ENCODE assay signal across 9 cellular contexts in the genomic region with DNA sequence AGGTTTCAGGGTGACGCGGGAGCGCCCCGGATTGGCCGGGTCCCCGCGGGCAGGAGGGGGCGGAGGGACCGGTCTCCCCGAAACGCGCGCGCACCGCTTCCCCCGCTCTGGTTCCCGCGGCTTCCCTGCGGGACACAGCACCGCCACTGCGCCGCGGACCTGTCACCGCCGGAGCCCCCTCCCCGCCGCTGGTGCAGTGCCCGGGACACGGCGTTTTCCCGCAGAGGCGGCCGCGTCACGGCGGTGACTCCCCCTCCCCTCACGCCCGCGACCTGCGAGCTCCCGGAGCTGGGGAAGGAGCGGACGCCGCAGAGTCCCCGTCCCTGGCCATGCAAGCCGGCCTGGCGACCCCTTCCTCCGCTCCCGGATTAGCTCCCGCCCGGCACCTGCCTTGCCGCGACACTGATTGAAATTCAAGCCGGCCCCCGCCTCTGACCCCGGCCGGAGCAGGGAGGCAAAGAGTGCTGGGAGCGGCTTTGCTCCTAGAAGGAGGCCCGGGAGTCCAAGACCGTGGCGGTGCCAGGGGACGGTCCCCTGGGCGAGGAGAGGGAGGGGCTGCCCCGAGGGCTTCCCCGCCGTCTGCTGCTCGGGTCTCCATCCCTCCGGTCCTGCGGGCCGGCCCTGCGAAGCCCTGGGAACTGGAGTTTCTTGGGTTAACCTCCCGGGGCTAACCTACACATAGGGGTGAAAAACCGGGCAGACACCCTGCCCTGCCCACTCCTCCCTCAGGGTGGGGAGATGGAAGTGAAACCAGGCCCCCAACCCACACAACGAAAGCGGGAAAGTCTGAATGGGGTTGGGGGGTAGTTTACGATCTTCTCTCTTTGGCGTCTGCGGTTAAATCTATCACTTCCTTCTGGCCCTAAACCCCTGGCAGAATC. TPM values are rescaled to one million over a fixed set of nuclear protein-coding genes. Genes with fewer than 3 reads are reported as not detected.
DNase-seq lines count a peak whose midpoint lies in the region; ATAC-seq and TF ChIP-seq lines count a peak whose summit lies in the region.
"Had no signal": no experiment of that assay in that cellular context is flagged by ENCODE, and none has a peak within 500 bp of the region (broad histone marks: within the 10 kb centered on the region; RNA-seq: fewer than 3 reads in every experiment).

No MANE protein-coding gene starts in this region.

- peak overlapping the region; percentile 64 for H2BK15ac ChIP-seq in mesenchymal stem cell (ENCODE audit: low read depth, poor library complexity, severe bottlenecking)

- no peaks in the 10 kb centered on the region for H3K36me3 ChIP-seq in OCI-LY3 (replicated peaks; ENCODE audit: low read depth, low read length)
- H3K36me3 ChIP-seq in mammary epithelial cell (ENCODE audit: insufficient read depth, low read length): no peaks in the 10 kb centered on the region
- H3K36me3 ChIP-seq in mesenchymal stem cell (ENCODE audit: control insufficient read depth in 1 of 2, insufficient read depth in 2 of 2, low read depth in 1 of 2, low read length in 2 of 2): no peaks in the 10 kb centered on the region
- H3K36me3 ChIP-seq in transverse colon: no peaks in the 10 kb centered on the region
- H3K36me3 ChIP-seq: neutrophil had no signal

- no peak overlapping the region for H3K27ac ChIP-seq in OCI-LY3 (ENCODE audit: low read length)
- no peak overlapping the region for H3K27ac ChIP-seq in mammary epithelial cell (ENCODE audit: insufficient read depth, low read depth, low read length)
- H3K27ac ChIP-seq in mesenchymal stem cell (ENCODE audit: low read length, poor library complexity, severe bottlenecking): no peak overlapping the region
- H3K27ac ChIP-seq in transverse colon: no peak overlapping the region
- H3K27ac ChIP-seq: neutrophil had no signal

- no peaks in the 10 kb centered on the region for H3K79me1 ChIP-seq in mesenchymal stem cell (replicated peaks; ENCODE audit: low read length, poor library complexity, severe bottlenecking)

- H4K20me1 ChIP-seq in OCI-LY3 (ENCODE audit: insufficient read depth, low read length): peaks cover 28% of the 10 kb centered on the region
- peaks cover 5% of the 10 kb centered on the region for H4K20me1 ChIP-seq in mammary epithelial cell (ENCODE audit: insufficient read depth, low read length)

- dilution Hi-C loops in mammary epithelial cell (cut with HindIII; ENCODE audit: low sequenced_read_pairs): no loop called here

- no peak overlapping the region for H4K8ac ChIP-seq in mesenchymal stem cell (ENCODE audit: low read length)

- no peak overlapping the region for H2BK120ac ChIP-seq in mesenchymal stem cell (ENCODE audit: low read depth, low read length)

- intact Hi-C loops in mammary epithelial cell (cut with micrococcal nuclease) (no loop called here), transverse colon (cut with DNase I; ENCODE audit: low total_unique reads) (no loop called here)

- H3K4me2 ChIP-seq in OCI-LY3 (ENCODE audit: low read length) (peak overlapping the region; percentile 99), mammary epithelial cell (ENCODE audit: insufficient read depth, low read depth, low read length) (peak overlapping the region; percentile 86), mesenchymal stem cell (ENCODE audit: low read length, poor library complexity, severe bottlenecking) (peak overlapping the region; percentile 98)

- no peak overlapping the region for H3K14ac ChIP-seq in mesenchymal stem cell (ENCODE audit: low read length in 2 of 2)

- no peak overlapping the region for H3K18ac ChIP-seq in mesenchymal stem cell (ENCODE audit: low read depth in 1 of 2, low read length in 2 of 2)

- H3K79me2 ChIP-seq in OCI-LY3 (ENCODE audit: low read length) (no peaks in the 10 kb centered on the region), mammary epithelial cell (ENCODE audit: insufficient read depth, low read length) (no peaks in the 10 kb centered on the region)

- no peak overlapping the region for H2BK5ac ChIP-seq in mesenchymal stem cell (ENCODE audit: low read depth, low read length, poor library complexity, severe bottlenecking)

- H3K4me1 ChIP-seq in OCI-LY3 (ENCODE audit: low read length) (peaks cover 20% of the 10 kb centered on the region), mammary epithelial cell (ENCODE audit: insufficient read depth, low read length) (peaks cover 13% of the 10 kb centered on the region), mesenchymal stem cell (ENCODE audit: control insufficient read depth, insufficient read depth, low read depth, low read length) (peaks cover 18% of the 10 kb centered on the region), transverse colon (peaks cover 9 to 25% (median 22%) of the 10 kb centered on the region in 4 donors)

- CTCF ChIA-PET in mammary epithelial cell (lab: Charles Lee; ENCODE audit: low non-redundant PET): interaction anchor here (0.7 kb wide), 1 partner anchor 75 kb away, joined by 3 read pairs; no protein-coding TSS in a partner anchor

- H2BK12ac ChIP-seq in mesenchymal stem cell (ENCODE audit: low read length in 2 of 2): no peak overlapping the region

- under 1% methylated on average over 35 of the region's 78 CpGs for WGBS in mammary epithelial cell (ENCODE audit: low coverage, missing lambda C conversion rate)
- WGBS in mesenchymal stem cell: 0% methylated on average over 57 of the region's 78 CpGs
- WGBS in transverse colon (ENCODE audit: low coverage in 1 of 2), 2 donors: 0% methylated on average over 26 of the region's 78 CpGs; no CpG with 5 or more reads in 1 of the 2 donors

- H3K4me3 ChIP-seq in GM08714 (ENCODE audit: low read length): peak overlapping the region; percentile 50
- H3K4me3 ChIP-seq in OCI-LY3 (ENCODE audit: low read length): peak overlapping the region; percentile 80
- H3K4me3 ChIP-seq in mammary epithelial cell (replicated peaks in 1 of 3; ENCODE audit: insufficient read depth in 1 of 3, low read depth in 2 of 3, low read length in 3 of 3): peak overlapping the region in 2 of 3 experiments; percentile 30 to 32
- peak overlapping the region; percentile 51 to 58 for H3K4me3 ChIP-seq in mesenchymal stem cell (ENCODE audit: insufficient read depth in 1 of 2, low read depth in 1 of 2, low read length in 2 of 2)
- H3K4me3 ChIP-seq in transverse colon: peak overlapping the region; percentile 51 to 89 (median 70)

- no peaks in the 10 kb centered on the region for H3K9me3 ChIP-seq in OCI-LY3 (ENCODE audit: insufficient read depth, low read length)
- H3K9me3 ChIP-seq in mammary epithelial cell (replicated peaks; ENCODE audit: insufficient read depth, low read length): no peaks in the 10 kb centered on the region
- no peaks in the 10 kb centered on the region for H3K9me3 ChIP-seq in mesenchymal stem cell (ENCODE audit: control insufficient read depth, low read length)
- no peaks in the 10 kb centered on the region for H3K9me3 ChIP-seq in transverse colon
- H3K9me3 ChIP-seq: neutrophil had no signal

- TF ChIP-seq CTCF in OCI-LY3 (IDR thresholded peaks at IDR 0.05; ENCODE audit: low read depth, low read length) (no peak), mammary epithelial cell (conservative IDR thresholded peaks at IDR 0.05 in 1 of 2, IDR thresholded peaks at IDR 0.05 in 1 of 2; ENCODE audit: extremely low read depth in 1 of 2, insufficient read depth in 1 of 2, low read depth in 1 of 2, low read length in 2 of 2) (no peak), transverse colon (IDR thresholded peaks at IDR 0.05) (no peak)

- in situ Hi-C loops in mammary epithelial cell (cut with MboI; ENCODE audit: low sequenced_read_pairs in 2 of 2) (no loop called here), transverse colon (cut with MboI; ENCODE audit: low pct_ligation_motif_present in 1 of 4, low pct_unique_long_range_greater_than_20kb in 1 of 4, low sequenced_read_pairs in 3 of 4) (no loop called here)

- ATAC-seq in GM21423 (IDR thresholded peaks at IDR 0.05; ENCODE audit: unreplicated experiment): no peak
- no peak for ATAC-seq in GM21825 (IDR thresholded peaks at IDR 0.05; ENCODE audit: unreplicated experiment)

- no peak overlapping the region for H2AFZ ChIP-seq in OCI-LY3 (ENCODE audit: low read depth, low read length)
- H2AFZ ChIP-seq in mammary epithelial cell (ENCODE audit: low read depth, low read length): peak overlapping the region; percentile 38
- peak overlapping the region; percentile 62 for H2AFZ ChIP-seq in mesenchymal stem cell (ENCODE audit: low read depth, low read length)

- H3K9ac ChIP-seq in OCI-LY3 (ENCODE audit: low read length): peak overlapping the region; percentile 11
- no peak overlapping the region for H3K9ac ChIP-seq in mammary epithelial cell (ENCODE audit: insufficient read depth, low read length)
- H3K9ac ChIP-seq in mesenchymal stem cell (ENCODE audit: low read length): no peak overlapping the region

- no TSS peak for BruUV-seq in mammary epithelial cell (replicated peaks; lab: Mats Ljungman, UMichigan)

- no peak for TF ChIP-seq POLR2A in transverse colon (IDR thresholded peaks at IDR 0.05)

- TF ChIP-seq EP300 in transverse colon (IDR thresholded peaks at IDR 0.05; ENCODE audit: low read depth): no peak

- peak overlapping the region in 1 of 2 experiments; percentile 92 for H3K23ac ChIP-seq in mesenchymal stem cell (ENCODE audit: low read length in 2 of 2)

- H3K4ac ChIP-seq in mesenchymal stem cell (ENCODE audit: low read depth in 1 of 2, low read length in 2 of 2): no peak overlapping the region

- H3K27me3 ChIP-seq in OCI-LY3 (ENCODE audit: low read depth, low read length) (peaks cover 89% of the 10 kb centered on the region), mammary epithelial cell (ENCODE audit: insufficient read depth, low read length) (peaks cover 57% of the 10 kb centered on the region), mesenchymal stem cell (ENCODE audit: control insufficient read depth in 1 of 2, insufficient read depth in 1 of 2, low read length in 2 of 2) (peaks cover 80 to 82% of the 10 kb centered on the region in 2 experiments), transverse colon (peaks cover 86% of the 10 kb centered on the region)

- no peak for DNase-seq in mammary epithelial cell
- DNase-seq in mesenchymal stem cell: peak; percentile 3
- DNase-seq in transverse colon: no peak
- no peak for DNase-seq in UCSD-AML1 (lab: John Stamatoyannopoulos, UW; ENCODE audit: unreplicated experiment)

- no peak overlapping the region for H2AK5ac ChIP-seq in mesenchymal stem cell (ENCODE audit: low read length, severe bottlenecking)

- no peak overlapping the region for H4K91ac ChIP-seq in mesenchymal stem cell (ENCODE audit: low read length)

RNA-seq across cellular contexts. Expression of a gene that starts 1.0 kb away (rescaled TPM):
- not detected for total RNA-seq in mammary epithelial cell
- 0.03 TPM for polyA plus RNA-seq in mammary epithelial cell
- polyA minus RNA-seq in mammary epithelial cell: not detected
- polyA plus RNA-seq in mesenchymal stem cell (2013, experiment 1 of 2): 0.01 TPM
- polyA plus RNA-seq in mesenchymal stem cell (2013, experiment 2 of 2): 0.01 TPM
- total RNA-seq in transverse colon: under 1 TPM in 2 of 4 donors, not detected in 2; 0.27 to 0.64 TPM
